In genomic region chr3:130748981-130749380, GRCh38 we compare ENCODE assay signal across 16 cellular contexts. TPM values are rescaled to one million over a fixed set of nuclear protein-coding genes. Genes with fewer than 3 reads are reported as not detected.
A peak's percentile ranks its signal among the peaks of the same experiment; 100 is the strongest.
DNase-seq lines count a peak whose midpoint lies in the region; ATAC-seq and TF ChIP-seq lines count a peak whose summit lies in the region.
"Had no signal": no experiment of that assay in that cellular context is flagged by ENCODE, and none has a peak within 500 bp of the region (broad histone marks: within the 10 kb centered on the region; RNA-seq: fewer than 3 reads in every experiment).

No MANE protein-coding gene starts in this region.

- H3K27ac ChIP-seq in OCI-LY7 (ENCODE audit: low read depth, low read length, poor library complexity, severe bottlenecking): no peak overlapping the region
- H3K27ac ChIP-seq in smooth muscle cell (ENCODE audit: low read depth): no peak overlapping the region
- H3K27ac ChIP-seq: SJSA1 had no signal

- H3K4me2 ChIP-seq in OCI-LY7 (ENCODE audit: low read length): peak overlapping the region; percentile 64
- H3K4me2 ChIP-seq in smooth muscle cell: no peak overlapping the region

- H3K9ac ChIP-seq in smooth muscle cell (ENCODE audit: low read depth): no peak overlapping the region

- H3K4me1 ChIP-seq in OCI-LY7 (ENCODE audit: insufficient read depth, low read length, poor library complexity, severe bottlenecking) (peaks cover 26% of the 10 kb centered on the region), smooth muscle cell (ENCODE audit: low read depth) (peaks cover 14% of the 10 kb centered on the region)
- H3K4me1 ChIP-seq: SJSA1 had no signal

- no peaks in the 10 kb centered on the region for H3K9me3 ChIP-seq in OCI-LY7 (ENCODE audit: low read length)
- H3K9me3 ChIP-seq in smooth muscle cell (replicated peaks; ENCODE audit: low read depth): no peaks in the 10 kb centered on the region
- H3K9me3 ChIP-seq: SJSA1 had no signal

- DNase-seq in EH (ENCODE audit: low read depth) (peak; percentile 69), OCI-LY7 (ENCODE audit: low spot score) (no peak), fibroblast of mammary gland (ENCODE audit: low read depth) (peak; percentile 41), putamen (ENCODE audit: low spot score) (peak; percentile 54), NCI-H446 (lab: John Stamatoyannopoulos, UW) (no peak), left colon (no peak), smooth muscle cell (lab: John Stamatoyannopoulos, UW; ENCODE audit: unreplicated experiment) (no peak)
- DNase-seq in activated CD4-positive, alpha-beta T cell treated with anti-CD3 and anti-CD28 coated beads, Interleukin-2, amount 10 ng/mL, durations not matched to agents 24 days and 14 days: no peak
- DNase-seq: activated CD4-positive, alpha-beta memory T cell treated with anti-CD3 and anti-CD28 coated beads for 36 hours; activated naive CD8-positive, alpha-beta T cell treated with anti-CD3 and anti-CD28 coated beads, Interleukin-2, amount 50 U/mL, for 24 hours; activated T-cell treated with anti-CD3 and anti-CD28 coated beads, Interleukin-2, amount 50 U/mL, for 48 hours; cerebellar nuclear complex; glutamatergic neuron; kidney; NCI-H446 treated with DMSO at 0.1 percent for 48 hours had no signal

- no peak for ATAC-seq in left colon
- ATAC-seq: activated naive CD8-positive, alpha-beta T cell treated with anti-CD3 and anti-CD28 coated beads, Interleukin-2, amount 50 U/mL, for 24 hours had no signal

- H3F3A ChIP-seq in smooth muscle cell (ENCODE audit: low read depth): no peaks in the 10 kb centered on the region

- H3K4me1 Mint-ChIP-seq in activated CD4-positive, alpha-beta T cell treated with anti-CD3 and anti-CD28 coated beads, Interleukin-2, amount 10 ng/mL, durations not matched to agents 24 days and 14 days: peaks cover 19% of the 10 kb centered on the region

- no peak overlapping the region for H3K27ac Mint-ChIP-seq in activated CD4-positive, alpha-beta T cell treated with anti-CD3 and anti-CD28 coated beads, Interleukin-2, amount 10 ng/mL, durations not matched to agents 24 days and 14 days
- H3K27ac Mint-ChIP-seq: activated naive CD8-positive, alpha-beta T cell treated with anti-CD3 and anti-CD28 coated beads, Interleukin-2, amount 50 U/mL, for 24 hours had no signal

- H3K36me3 ChIP-seq in OCI-LY7 (ENCODE audit: insufficient read depth, low read length): peaks cover 11% of the 10 kb centered on the region; the same call in 1 of the 2 replicates
- H3K36me3 ChIP-seq in smooth muscle cell (ENCODE audit: low read depth): peaks cover under 1% of the 10 kb centered on the region

- 65% methylated on average over 1 of the region's 1 CpG for WGBS in smooth muscle cell (ENCODE audit: low lambda C conversion rate)

- H3K79me2 ChIP-seq in OCI-LY7 (ENCODE audit: insufficient read depth, low read depth, low read length) (peaks cover 26% of the 10 kb centered on the region), smooth muscle cell (ENCODE audit: low read depth) (peaks cover 25% of the 10 kb centered on the region)

- H3K9me3 Mint-ChIP-seq in activated CD4-positive, alpha-beta T cell treated with anti-CD3 and anti-CD28 coated beads, Interleukin-2, amount 10 ng/mL, durations not matched to agents 24 days and 14 days: no peaks in the 10 kb centered on the region
- H3K9me3 Mint-ChIP-seq: activated CD4-positive, alpha-beta memory T cell treated with anti-CD3 and anti-CD28 coated beads for 36 hours; activated naive CD8-positive, alpha-beta T cell treated with anti-CD3 and anti-CD28 coated beads, Interleukin-2, amount 50 U/mL, for 24 hours had no signal

- TF ChIP-seq CTCF in OCI-LY7 (conservative IDR thresholded peaks at IDR 0.05; ENCODE audit: low read length) (no peak), fibroblast of mammary gland (conservative IDR thresholded peaks at IDR 0.05; ENCODE audit: control insufficient read depth, insufficient read depth, low read depth, low read length) (no peak), smooth muscle cell (IDR thresholded peaks at IDR 0.05; ENCODE audit: borderline replicate concordance, insufficient read depth, poor library complexity, severe bottlenecking) (no peak)

- no TSS peak for BruUV-seq in OCI-LY7 (replicated peaks; lab: Mats Ljungman, UMichigan)

- H3K4me3 Mint-ChIP-seq in activated CD4-positive, alpha-beta T cell treated with anti-CD3 and anti-CD28 coated beads, Interleukin-2, amount 10 ng/mL, durations not matched to agents 24 days and 14 days: no peak overlapping the region

- H3K4me3 ChIP-seq in OCI-LY7 (ENCODE audit: low read depth, low read length, poor library complexity, severe bottlenecking) (peak overlapping the region; percentile 75), fibroblast of mammary gland (ENCODE audit: control insufficient read depth, low read depth, low read length) (no peak overlapping the region), smooth muscle cell (no peak overlapping the region)
- H3K4me3 ChIP-seq: SJSA1 had no signal

- H3K27me3 Mint-ChIP-seq in activated CD4-positive, alpha-beta T cell treated with anti-CD3 and anti-CD28 coated beads, Interleukin-2, amount 10 ng/mL, durations not matched to agents 24 days and 14 days: peaks cover 3% of the 10 kb centered on the region
- H3K27me3 Mint-ChIP-seq: activated CD4-positive, alpha-beta memory T cell treated with anti-CD3 and anti-CD28 coated beads for 36 hours; activated naive CD8-positive, alpha-beta T cell treated with anti-CD3 and anti-CD28 coated beads, Interleukin-2, amount 50 U/mL, for 24 hours had no signal

- POLR2A ChIA-PET in OCI-LY7 (lab: Charles Lee): interaction anchor here (0.6 to 1.9 kb wide), 3 partner anchors 14 to 1068 kb away, joined by 3 to 6 read pairs (median 5); partner anchors contain the start of gene ATP2C1

- H4K20me1 ChIP-seq in OCI-LY7 (ENCODE audit: insufficient read depth, low read length): no peaks in the 10 kb centered on the region; the same call in 1 of the 2 replicates
- no peaks in the 10 kb centered on the region for H4K20me1 ChIP-seq in smooth muscle cell (ENCODE audit: low read depth)

- H3K36me3 Mint-ChIP-seq in activated CD4-positive, alpha-beta T cell treated with anti-CD3 and anti-CD28 coated beads, Interleukin-2, amount 10 ng/mL, durations not matched to agents 24 days and 14 days (ENCODE audit: low read depth): peaks cover 4% of the 10 kb centered on the region

- CTCF ChIA-PET in OCI-LY7 (lab: Charles Lee; ENCODE audit: unreplicated experiment): no interaction called here

- H2AFZ ChIP-seq in OCI-LY7 (ENCODE audit: low read length): peak overlapping the region; percentile 94; the same call in 1 of the 2 replicates
- H2AFZ ChIP-seq in smooth muscle cell (ENCODE audit: low read depth): no peak overlapping the region

- no peaks in the 10 kb centered on the region for H3K27me3 ChIP-seq in smooth muscle cell (ENCODE audit: low read depth)
- H3K27me3 ChIP-seq: SJSA1 had no signal

- H3K9me2 ChIP-seq in OCI-LY7 (ENCODE audit: insufficient read depth, low read length): no peaks in the 10 kb centered on the region

- intact Hi-C loops in OCI-LY7 (cut with micrococcal nuclease; ENCODE audit: unreplicated experiment): loop anchor here (5.0 kb wide), 2 partner anchors 278 to 753 kb away; partner anchors contain the start of genes ASTE1, MRPL3 and NEK11
- intact Hi-C loops in left colon (cut with DNase I, micrococcal nuclease): no loop called here
- intact Hi-C loops in activated CD4-positive, alpha-beta T cell treated with anti-CD3 and anti-CD28 coated beads, Interleukin-2, amount 10 ng/mL, durations not matched to agents 24 days and 14 days (cut with micrococcal nuclease): no loop called here

RNA-seq across cellular contexts. Expression of gene PIK3R4, which starts 2.4 kb away (rescaled TPM):
- total RNA-seq in OCI-LY7 (2014; rRNA removed; shearing (Covaris generic)): 25.0 and 30.3 TPM in 2 replicates
- total RNA-seq in OCI-LY7 (2022) (26.5 and 28.7 TPM in 2 replicates), left colon (10 to 100 TPM; 20.2 to 21.2 TPM), smooth muscle cell (46.4 and 48.0 TPM in 2 replicates)
- polyA plus RNA-seq in smooth muscle cell: 18.3 and 19.7 TPM in 2 replicates
- total RNA-seq in activated CD4-positive, alpha-beta T cell treated with anti-CD3 and anti-CD28 coated beads, Interleukin-2, amount 10 ng/mL, durations not matched to agents 24 days and 14 days: 30.8 and 34.7 TPM in 2 replicates

Comparison
In these comparisons a context has a peak if more than half of its experiments do, and no peak if none do; other contexts are left out.
1. DNase-seq: peak in EH (single experiment), fibroblast of mammary gland (single experiment) and putamen (single experiment); none in OCI-LY7 (single experiment), NCI-H446 (0 of 2), left colon (0 of 2), smooth muscle cell (single experiment) and activated CD4-positive, alpha-beta T cell treated with anti-CD3 and anti-CD28 coated beads, Interleukin-2, amount 10 ng/mL, durations not matched to agents 24 days and 14 days (single experiment).